8 cellular contexts compared by ENCODE assay signal in genomic region chr5:435961-436640, GRCh38. TPM values are rescaled to one million over a fixed set of nuclear protein-coding genes. Genes with fewer than 3 reads are reported as not detected.
DNase-seq lines count a peak whose midpoint lies in the region; ATAC-seq, FAIRE-seq and TF ChIP-seq lines count a peak whose summit lies in the region.

No MANE protein-coding gene starts in this region.

- WGBS in GM23248 (ENCODE audit: low coverage in 1 of 2, low lambda C conversion rate in 2 of 2, missing lambda C conversion rate in 2 of 2), 2 experiments = 81% methylated on average over 18 of the region's 18 CpGs

- H3K4me1 ChIP-seq in GM23248 (ENCODE audit: insufficient read depth) = no peaks in the 10 kb centered on the region

- peaks cover 9% of the 10 kb centered on the region; the same call in 1 of the 2 replicates for H3F3A ChIP-seq in GM23248 (ENCODE audit: insufficient read depth)

- no peak for DNase-seq in AG09319 (ENCODE audit: extremely low read depth, low read depth)
- DNase-seq in GM23248 = peak; percentile 58
- peak; percentile 76 for DNase-seq in SK-MEL-5 (ENCODE audit: low read depth, low spot score)
- no peak for DNase-seq in kidney epithelial cell (ENCODE audit: low read depth)
- DNase-seq in RCC 7860 (ENCODE audit: low spot score) = no peak
- DNase-seq in NCI-H524 treated with DMSO at 0.1 percent for 48 hours (lab: John Stamatoyannopoulos, UW) = no peak

- ATAC-seq in HG03439 (IDR thresholded peaks at IDR 0.05; ENCODE audit: unreplicated experiment) (no peak), GM19035 (IDR thresholded peaks at IDR 0.05; ENCODE audit: unreplicated experiment) (no peak)

- no peak overlapping the region for H3K4me2 ChIP-seq in GM23248 (ENCODE audit: unreplicated experiment)

- no peak overlapping the region for H3K27ac ChIP-seq in GM23248

- no peak overlapping the region for H2AFZ ChIP-seq in GM23248

- no peak overlapping the region for H3K4me3 ChIP-seq in GM23248
- no peak overlapping the region for H3K4me3 ChIP-seq in kidney epithelial cell (ENCODE audit: low read depth, low read length)

- TF ChIP-seq CTCF in AG09319 (IDR thresholded peaks at IDR 0.05; ENCODE audit: low read depth, low read length) (peak; percentile 59), kidney epithelial cell (IDR thresholded peaks at IDR 0.05; ENCODE audit: insufficient read depth, low read length, poor library complexity, severe bottlenecking) (peak; percentile 47)

- H3K9ac ChIP-seq in GM23248 = no peak overlapping the region

- no peaks in the 10 kb centered on the region for H3K79me2 ChIP-seq in GM23248 (ENCODE audit: insufficient read depth)

- H3K27me3 ChIP-seq in GM23248 (replicated peaks; ENCODE audit: insufficient read depth) (no peaks in the 10 kb centered on the region), kidney epithelial cell (ENCODE audit: control insufficient read depth, insufficient read depth, low read length) (peaks cover 2% of the 10 kb centered on the region)

- FAIRE-seq in RCC 7860 (lab: Jason Lieb, UNC) = no peak

- H4K20me1 ChIP-seq in GM23248 (ENCODE audit: insufficient read depth) = no peaks in the 10 kb centered on the region

- peaks cover 6% of the 10 kb centered on the region; the same call in 1 of the 2 replicates for H3K36me3 ChIP-seq in GM23248 (ENCODE audit: low read depth)
- H3K36me3 ChIP-seq in kidney epithelial cell (ENCODE audit: control insufficient read depth, insufficient read depth, low read length) = no peaks in the 10 kb centered on the region

- H3K9me2 ChIP-seq in GM23248 (ENCODE audit: insufficient read depth) = no peaks in the 10 kb centered on the region

- no peaks in the 10 kb centered on the region for H3K9me3 ChIP-seq in GM23248 (ENCODE audit: low read depth)

- in situ Hi-C loops in GM23248 (cut with MboI) = loop anchor here (10.0 kb wide), 1 partner anchor 121 kb away; no protein-coding TSS in a partner anchor
- in situ Hi-C loops in SK-MEL-5 (cut with HindIII; ENCODE audit: low pct_unique_long_range_greater_than_20kb, low sequenced_read_pairs) = no loop called here

RNA-seq across cellular contexts. Expression of gene EXOC3, which starts 6.9 kb away (rescaled TPM):
- total RNA-seq in GM23248 (2014; rRNA removed; shearing (Covaris generic)) = 32.4 and 39.9 TPM in 2 replicates
- polyA plus RNA-seq in GM23248 (2016; fragmentation: Nextera tagmentation; extraction: Ambion mirVana) = 40.9 and 43.0 TPM in 2 replicates
- total RNA-seq in SK-MEL-5 (2014; rRNA removed; shearing (Covaris generic)) = 49.2 and 50.2 TPM in 2 replicates
- polyA plus RNA-seq in SK-MEL-5 (2015; cell fraction: cytosol; rRNA removed) = 43.7 and 49.3 TPM in 2 replicates
- 83.3 and 108 TPM in 2 replicates for polyA plus RNA-seq in SK-MEL-5 (2015; cell fraction: nucleus; rRNA removed)
- total RNA-seq in kidney epithelial cell = 33.7 and 37.3 TPM in 2 replicates

Comparison
In these comparisons a context has a peak if more than half of its experiments do, and no peak if none do; other contexts are left out.
1. DNase-seq: peak in GM23248 (single experiment) and SK-MEL-5 (single experiment); none in AG09319 (single experiment), kidney epithelial cell (single experiment), RCC 7860 (single experiment) and NCI-H524 treated with DMSO at 0.1 percent for 48 hours (single experiment).